8 cellular contexts compared by ENCODE assay signal in the genomic region with DNA sequence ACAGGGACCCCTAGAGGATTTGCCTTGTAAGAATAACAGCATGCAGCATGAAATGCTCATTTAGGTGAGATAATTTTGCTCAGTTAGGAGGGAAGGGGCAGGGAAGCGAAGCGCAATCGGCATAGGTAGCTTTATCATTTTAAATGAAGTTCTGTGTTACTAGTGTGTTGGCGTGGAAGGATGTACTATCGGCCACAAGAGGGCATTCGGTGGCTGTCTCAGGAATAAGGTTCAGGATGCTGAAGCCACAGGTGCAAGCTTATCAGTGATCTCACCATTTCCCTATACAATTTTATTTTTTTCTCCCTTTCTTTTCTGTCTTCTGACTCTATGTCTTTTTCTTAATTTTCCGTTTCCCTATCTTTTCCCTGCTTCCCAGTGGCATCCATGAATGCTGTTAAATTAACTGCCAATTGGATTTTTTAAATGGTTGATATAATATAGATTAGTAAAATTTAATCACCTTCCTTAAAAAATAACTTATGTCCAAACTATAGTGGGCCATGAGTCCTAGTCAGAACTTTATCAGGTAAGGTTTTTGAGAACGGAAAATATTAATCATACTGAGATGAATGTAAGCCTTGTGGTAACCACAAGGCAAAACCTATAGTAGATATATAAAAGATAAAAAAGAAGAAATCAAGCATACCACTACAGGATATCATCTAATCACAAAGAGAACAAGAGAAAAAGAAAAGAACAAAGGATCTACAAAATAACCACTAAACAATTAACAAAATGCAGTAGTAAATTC. TPM values are rescaled to one million over a fixed set of nuclear protein-coding genes. Genes with fewer than 3 reads are reported as not detected.
A peak's percentile ranks its signal among the peaks of the same experiment; 100 is the strongest.
DNase-seq lines count a peak whose midpoint lies in the region; ATAC-seq and TF ChIP-seq lines count a peak whose summit lies in the region.

No MANE protein-coding gene starts in this region.

- TF ChIP-seq CTCF in heart left ventricle (IDR thresholded peaks at IDR 0.05) = peak; percentile 44 to 74 (median 69)
- TF ChIP-seq CTCF in gastrocnemius medialis (IDR thresholded peaks at IDR 0.05 in 4 of 5, conservative IDR thresholded peaks at IDR 0.05 in 1 of 5) = peak in 3 of 5 experiments; percentile 39 to 56 (median 55)

- DNase-seq in GM04503 (ENCODE audit: low read depth) = peak; percentile 1
- DNase-seq in Karpas-422 = peak; percentile 78
- peak; percentile 37 to 63 for DNase-seq in SJCRH30
- peak; percentile 21 for DNase-seq in activated naive CD8-positive, alpha-beta T cell treated with anti-CD3 and anti-CD28 coated beads, Interleukin-2, amount 50 U/mL, for 16 hours (ENCODE audit: low read depth, low spot score)
- peak in 3 of 5 donors; percentile 27 to 32 (median 29) for DNase-seq in heart left ventricle
- peak in 1 of 2 donors; percentile 30 for DNase-seq in gastrocnemius medialis
- DNase-seq in posterior vena cava (ENCODE audit: low spot score) = no peak
- no peak for DNase-seq in UCSD-AML1 (lab: John Stamatoyannopoulos, UW; ENCODE audit: unreplicated experiment)

- H2AFZ ChIP-seq in Karpas-422 (ENCODE audit: low read length) = no peak overlapping the region

- in situ Hi-C loops in gastrocnemius medialis (cut with MboI; ENCODE audit: low sequenced_read_pairs in 4 of 4) = loop anchor here (5.0 to 25.0 kb wide), 4 partner anchors 226 to 416 kb away; no protein-coding TSS in a partner anchor

- no peaks in the 10 kb centered on the region for H3K9me2 ChIP-seq in Karpas-422 (replicated peaks; ENCODE audit: insufficient read depth, low read length)

- H3K4me1 ChIP-seq in Karpas-422 (ENCODE audit: low read length) (no peaks in the 10 kb centered on the region), SJCRH30 (no peaks in the 10 kb centered on the region), heart left ventricle (no peaks in the 10 kb centered on the region), gastrocnemius medialis (no peaks in the 10 kb centered on the region)

- TF ChIP-seq POLR2A in heart left ventricle (IDR thresholded peaks at IDR 0.05) (no peak), gastrocnemius medialis (IDR thresholded peaks at IDR 0.05) (no peak)

- intact Hi-C loops in heart left ventricle (cut with DNase I) (loop anchor here (1.0 to 5.0 kb wide), 12 partner anchors 254 to 416 kb away; no protein-coding TSS in a partner anchor), gastrocnemius medialis (cut with DNase I; ENCODE audit: low total_unique reads) (loop anchor here (5.0 kb wide), 1 partner anchor 416 kb away; no protein-coding TSS in a partner anchor), posterior vena cava (cut with DNase I) (loop anchor here in 1 of 2 donors (10.0 kb wide), 1 partner anchor 408 kb away; no protein-coding TSS in a partner anchor)

- no peaks in the 10 kb centered on the region for H4K20me1 ChIP-seq in Karpas-422 (ENCODE audit: insufficient read depth, low read depth, low read length)

- H3K9me3 ChIP-seq in Karpas-422 (ENCODE audit: low read length) (no peaks in the 10 kb centered on the region), SJCRH30 (replicated peaks) (no peaks in the 10 kb centered on the region), heart left ventricle (no peaks in the 10 kb centered on the region), gastrocnemius medialis (no peaks in the 10 kb centered on the region)

- no peak overlapping the region for H3K4me3 ChIP-seq in Karpas-422 (ENCODE audit: low read length)
- H3K4me3 ChIP-seq in SJCRH30 = no peak overlapping the region
- H3K4me3 ChIP-seq in heart left ventricle = no peak overlapping the region
- no peak overlapping the region for H3K4me3 ChIP-seq in gastrocnemius medialis

- H3K4me2 ChIP-seq in Karpas-422 (ENCODE audit: low read depth, low read length, poor library complexity, severe bottlenecking) = no peak overlapping the region

- no peak overlapping the region for H3K9ac ChIP-seq in Karpas-422 (ENCODE audit: low read length)

- WGBS in heart left ventricle, 4 donors = 24 to 35% (median 32%) methylated on average over 8 of the region's 8 CpGs

- no peaks in the 10 kb centered on the region for H3K36me3 ChIP-seq in Karpas-422 (ENCODE audit: insufficient read depth, low read length)
- H3K36me3 ChIP-seq in SJCRH30 = no peaks in the 10 kb centered on the region
- H3K36me3 ChIP-seq in heart left ventricle = no peaks in the 10 kb centered on the region
- H3K36me3 ChIP-seq in gastrocnemius medialis = no peaks in the 10 kb centered on the region

- H3K27ac ChIP-seq in Karpas-422 (ENCODE audit: low read length) (no peak overlapping the region), SJCRH30 (no peak overlapping the region), heart left ventricle (no peak overlapping the region), gastrocnemius medialis (no peak overlapping the region)

- ATAC-seq in heart left ventricle = peak in 3 of 4 donors; percentile 70 to 76 (median 70)
- ATAC-seq in gastrocnemius medialis = no peak

- H3K27me3 ChIP-seq in Karpas-422 (ENCODE audit: low read length) (no peaks in the 10 kb centered on the region), SJCRH30 (no peaks in the 10 kb centered on the region), heart left ventricle (peaks cover 0 to 8% (median 0%) of the 10 kb centered on the region in 9 donors), gastrocnemius medialis (no peaks in the 10 kb centered on the region)

- H3K79me2 ChIP-seq in Karpas-422 (ENCODE audit: low read length) = no peaks in the 10 kb centered on the region

RNA-seq across cellular contexts. Expression of gene INSL6, which starts 1.2 kb away (rescaled TPM):
- not detected in 2 replicates for total RNA-seq in Karpas-422 (2014; rRNA removed; shearing (Covaris generic); ENCODE audit: low replicate concordance)
- total RNA-seq in SJCRH30 (2014; rRNA removed; shearing (Covaris generic)) = not detected in 2 replicates
- total RNA-seq in heart left ventricle (not detected), gastrocnemius medialis (not detected), posterior vena cava (not detected)
- not detected for polyA plus RNA-seq in heart left ventricle

RNA-seq across cellular contexts. Expression of gene INSL4, which starts 44.6 kb away (rescaled TPM):
- total RNA-seq in Karpas-422 (2014; rRNA removed; shearing (Covaris generic); ENCODE audit: low replicate concordance) = not detected in 2 replicates
- not detected in 2 replicates for total RNA-seq in SJCRH30 (2014; rRNA removed; shearing (Covaris generic))
- not detected for total RNA-seq in heart left ventricle
- not detected for polyA plus RNA-seq in heart left ventricle
- total RNA-seq in gastrocnemius medialis = under 1 TPM in 1 of 4 donors, not detected in 3; 0.20 TPM
- not detected for total RNA-seq in posterior vena cava

Comparison
In these comparisons a context has a peak if more than half of its experiments do, and no peak if none do; other contexts are left out.
1. DNase-seq: peak in GM04503 (single experiment), Karpas-422 (single experiment), SJCRH30 (2 of 2), activated naive CD8-positive, alpha-beta T cell treated with anti-CD3 and anti-CD28 coated beads, Interleukin-2, amount 50 U/mL, for 16 hours (single experiment) and heart left ventricle (3 of 5); none in posterior vena cava (single experiment) and UCSD-AML1 (single experiment).
2. ATAC-seq: peak in heart left ventricle (3 of 4); none in gastrocnemius medialis (0 of 2).